8 cellular contexts compared by ENCODE assay signal in the genomic region with DNA sequence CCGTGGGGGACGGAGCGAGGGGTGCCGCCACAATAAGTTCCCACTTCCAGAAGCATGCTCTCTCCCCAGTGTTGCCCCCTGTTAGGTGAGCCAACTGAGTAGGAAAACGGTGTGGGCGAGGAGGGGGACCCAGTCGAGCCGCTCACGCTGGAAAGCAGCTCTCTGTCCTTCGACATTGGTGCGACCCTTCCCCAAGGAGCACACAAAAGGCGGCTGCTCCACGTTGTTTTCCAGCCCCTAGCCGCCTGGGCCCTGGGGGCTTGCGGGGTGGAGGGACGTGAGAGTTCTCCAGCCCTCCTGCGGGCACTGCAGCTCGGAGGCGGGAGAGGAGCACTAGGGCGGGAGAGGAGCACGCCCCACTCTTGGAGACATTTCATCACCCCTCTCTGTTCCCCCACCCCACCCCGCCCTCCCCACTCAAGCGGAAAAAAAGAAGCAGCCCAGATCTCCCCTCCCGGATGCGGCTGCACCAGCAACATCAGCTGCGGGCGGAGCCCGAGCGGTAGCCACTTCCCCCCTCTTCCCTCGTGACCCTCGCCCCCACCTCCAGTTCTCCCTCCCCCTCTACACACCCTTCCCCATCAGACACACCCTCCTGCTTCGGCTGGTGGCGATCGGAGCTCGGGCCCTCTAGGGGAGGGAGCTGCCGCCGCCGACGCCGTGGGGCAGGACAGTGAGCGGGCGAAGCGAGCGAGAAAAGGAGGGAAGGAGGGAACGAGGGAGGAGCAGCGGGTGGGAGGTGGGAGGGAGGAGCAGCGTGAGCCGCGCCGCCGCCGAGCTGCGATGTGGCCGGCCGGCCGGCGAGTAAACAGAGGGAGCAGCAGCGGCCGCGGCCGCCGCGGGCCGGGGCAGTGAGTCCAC. TPM values are rescaled to one million over a fixed set of nuclear protein-coding genes. Genes with fewer than 3 reads are reported as not detected.
DNase-seq lines count a peak whose midpoint lies in the region; ATAC-seq and TF ChIP-seq lines count a peak whose summit lies in the region.

A gene (plus strand): TSS at position 755 of the 861 bp plus-strand sequence. CDS start 157 bp downstream, outside the sequence.

- H3K4me3 ChIP-seq in HEK293 (ENCODE audit: low read depth, low read length) (peak within 1 kb of the TSS; percentile 65), right cardiac atrium (ENCODE audit: low read length) (peak within 1 kb of the TSS; percentile 65), psoas muscle (peak within 1 kb of the TSS; percentile 69)

- peaks cover 18% of the 10 kb centered on the region for H3K4me1 Mint-ChIP-seq in T-helper 1 cell treated with Interleukin-12 subunit alpha and Interleukin-12 subunit beta and Interleukin-4 antibody, amounts not matched to agents 30 μg/mL and 1 μg/mL, for 36 hours (ENCODE audit: low read depth)

- TF ChIP-seq CTCF in GM10248 (IDR thresholded peaks at IDR 0.05; ENCODE audit: control extremely low read depth, extremely low read depth, low read depth, missing control alignments), result no peak
- peak; percentile 17; the same call in 1 of the 2 replicates for TF ChIP-seq CTCF in HEK293 (tag by site-specific recombination; IDR thresholded peaks at IDR 0.05)
- TF ChIP-seq CTCF in psoas muscle (IDR thresholded peaks at IDR 0.05), result no peak

- intact Hi-C loops in right cardiac atrium (cut with DNase I), result no loop called here
- intact Hi-C loops in psoas muscle (cut with DNase I), result no loop called here

- no peaks in the 10 kb centered on the region for H3K9me3 Mint-ChIP-seq in T-helper 1 cell treated with Interleukin-12 subunit alpha and Interleukin-12 subunit beta and Interleukin-4 antibody, amounts not matched to agents 30 μg/mL and 1 μg/mL, for 36 hours

- H3K27me3 ChIP-seq in right cardiac atrium (ENCODE audit: control insufficient read depth, insufficient read depth) (no peaks in the 10 kb centered on the region), psoas muscle (ENCODE audit: insufficient read depth in 3 of 3, low read length in 2 of 3) (peaks cover 0 to 48% (median 0%) of the 10 kb centered on the region in 3 donors)

- peak; percentile 82 for DNase-seq in GM10248 (ENCODE audit: extremely low spot score)
- peak; percentile 87 for DNase-seq in MV-4-11 (lab: John Stamatoyannopoulos, UW)
- peak; percentile 89 for DNase-seq in amniotic epithelial cell (ENCODE audit: low read depth)
- DNase-seq in right cardiac atrium, result peak; percentile 81 to 91 (median 90)
- DNase-seq in psoas muscle, result peak; percentile 80 to 88
- DNase-seq in ureter (ENCODE audit: low spot score), result peak; percentile 80

- H3K27me3 Mint-ChIP-seq in T-helper 1 cell treated with Interleukin-12 subunit alpha and Interleukin-12 subunit beta and Interleukin-4 antibody, amounts not matched to agents 30 μg/mL and 1 μg/mL, for 36 hours (ENCODE audit: low read depth), result no peaks in the 10 kb centered on the region

- CTCF ChIA-PET in GM10248 (lab: Yijun Ruan, JAX) (interaction anchor here (1.1 to 1.9 kb wide), 4 partner anchors 37 to 105 kb away, joined by 3 to 6 read pairs (median 4); no protein-coding TSS in a partner anchor), HEK293 (lab: Yijun Ruan, JAX) (interaction anchor here (0.6 to 1.4 kb wide), 4 partner anchors 42 to 344 kb away, joined by 3 to 5 read pairs (median 4); no protein-coding TSS in a partner anchor)

- peaks cover 6% of the 10 kb centered on the region for H3K36me3 Mint-ChIP-seq in T-helper 1 cell treated with Interleukin-12 subunit alpha and Interleukin-12 subunit beta and Interleukin-4 antibody, amounts not matched to agents 30 μg/mL and 1 μg/mL, for 36 hours (ENCODE audit: low read depth)

- POLR2A ChIA-PET in GM10248 (lab: Yijun Ruan, JAX), result interaction anchor here (0.7 kb wide), 1 partner anchor 151 kb away, joined by 3 read pairs; no protein-coding TSS in a partner anchor
- POLR2A ChIA-PET in HEK293 (lab: Yijun Ruan, JAX), result interaction anchor here (0.5 to 1.0 kb wide), 5 partner anchors 36 to 329 kb away, joined by 3 to 5 read pairs (median 4); a partner anchor contains a TSS

- ATAC-seq in right cardiac atrium (peak; percentile 92 to 96), psoas muscle (peak; percentile 63 to 89 (median 80))

- H3K27ac ChIP-seq in HEK293 (ENCODE audit: extremely low read depth, low read depth, low read length), result peak within 1 kb of the TSS; percentile 66; the same call in 1 of the 2 replicates
- H3K27ac ChIP-seq in right cardiac atrium (ENCODE audit: low read length), result peak within 1 kb of the TSS; percentile 41
- peak within 1 kb of the TSS; percentile 16 for H3K27ac ChIP-seq in psoas muscle

- H3K9me3 ChIP-seq in HEK293 (ENCODE audit: control insufficient read depth, insufficient read depth, low read depth, low read length), result no peaks in the 10 kb centered on the region
- no peaks in the 10 kb centered on the region for H3K9me3 ChIP-seq in right cardiac atrium (ENCODE audit: control insufficient read depth, low read length)
- H3K9me3 ChIP-seq in psoas muscle, result no peaks in the 10 kb centered on the region

- H3K36me3 ChIP-seq in HEK293 (ENCODE audit: control insufficient read depth in 2 of 2, insufficient read depth in 1 of 2, low read length in 2 of 2) (no peaks in the 10 kb centered on the region; a peak in 1 of 3 replicates), psoas muscle (ENCODE audit: insufficient read depth in 1 of 2, low read depth in 1 of 2) (no peaks in the 10 kb centered on the region)

- peak within 1 kb of the TSS; percentile 98 for H3K27ac Mint-ChIP-seq in T-helper 1 cell treated with Interleukin-12 subunit alpha and Interleukin-12 subunit beta and Interleukin-4 antibody, amounts not matched to agents 30 μg/mL and 1 μg/mL, for 36 hours

- H3K4me1 ChIP-seq in HEK293 (ENCODE audit: control insufficient read depth, insufficient read depth, low read length) (no peaks in the 10 kb centered on the region), right cardiac atrium (ENCODE audit: control insufficient read depth, insufficient read depth, low read length) (no peaks in the 10 kb centered on the region), psoas muscle (no peaks in the 10 kb centered on the region)

- 6% methylated on average over 61 of the region's 64 CpGs for WGBS in right cardiac atrium
- WGBS in psoas muscle, 3 donors, result 6 to 39% (median 27%) methylated on average over 13 to 62 of the region's 64 CpGs

- H3K4me3 Mint-ChIP-seq in T-helper 1 cell treated with Interleukin-12 subunit alpha and Interleukin-12 subunit beta and Interleukin-4 antibody, amounts not matched to agents 30 μg/mL and 1 μg/mL, for 36 hours, result peak within 1 kb of the TSS; percentile 99

TF ChIP-seq in HEK293, 187 proteins besides CTCF, POLR2A, EP300 and RAD21 (continues in another document):
- TF ChIP-seq ZNF501 (tag by site-specific recombination; IDR thresholded peaks at IDR 0.05) (no peak), ZNF292 (tag by site-specific recombination; IDR thresholded peaks at IDR 0.05; ENCODE audit: borderline replicate concordance, low read depth) (no peak), BCL11A (tag by site-specific recombination; IDR thresholded peaks at IDR 0.05; ENCODE audit: low read depth) (no peak), ZNF394 (tag by site-specific recombination; IDR thresholded peaks at IDR 0.05; ENCODE audit: borderline replicate concordance) (peak; percentile 74; the same call in 1 of the 2 replicates), ZNF302 (tag by site-specific recombination; IDR thresholded peaks at IDR 0.05; ENCODE audit: low read depth) (no peak), ZBTB21 (tag by site-specific recombination; IDR thresholded peaks at IDR 0.05) (0 out of 2 replicates have a peak, but pooled peaks have one; percentile 34), ZNF521 (tag by site-specific recombination; IDR thresholded peaks at IDR 0.05) (no peak), ZXDB (tag by site-specific recombination; IDR thresholded peaks at IDR 0.05) (peak; percentile 45; the same call in 1 of the 2 replicates)
- TF ChIP-seq, protein P1, sequence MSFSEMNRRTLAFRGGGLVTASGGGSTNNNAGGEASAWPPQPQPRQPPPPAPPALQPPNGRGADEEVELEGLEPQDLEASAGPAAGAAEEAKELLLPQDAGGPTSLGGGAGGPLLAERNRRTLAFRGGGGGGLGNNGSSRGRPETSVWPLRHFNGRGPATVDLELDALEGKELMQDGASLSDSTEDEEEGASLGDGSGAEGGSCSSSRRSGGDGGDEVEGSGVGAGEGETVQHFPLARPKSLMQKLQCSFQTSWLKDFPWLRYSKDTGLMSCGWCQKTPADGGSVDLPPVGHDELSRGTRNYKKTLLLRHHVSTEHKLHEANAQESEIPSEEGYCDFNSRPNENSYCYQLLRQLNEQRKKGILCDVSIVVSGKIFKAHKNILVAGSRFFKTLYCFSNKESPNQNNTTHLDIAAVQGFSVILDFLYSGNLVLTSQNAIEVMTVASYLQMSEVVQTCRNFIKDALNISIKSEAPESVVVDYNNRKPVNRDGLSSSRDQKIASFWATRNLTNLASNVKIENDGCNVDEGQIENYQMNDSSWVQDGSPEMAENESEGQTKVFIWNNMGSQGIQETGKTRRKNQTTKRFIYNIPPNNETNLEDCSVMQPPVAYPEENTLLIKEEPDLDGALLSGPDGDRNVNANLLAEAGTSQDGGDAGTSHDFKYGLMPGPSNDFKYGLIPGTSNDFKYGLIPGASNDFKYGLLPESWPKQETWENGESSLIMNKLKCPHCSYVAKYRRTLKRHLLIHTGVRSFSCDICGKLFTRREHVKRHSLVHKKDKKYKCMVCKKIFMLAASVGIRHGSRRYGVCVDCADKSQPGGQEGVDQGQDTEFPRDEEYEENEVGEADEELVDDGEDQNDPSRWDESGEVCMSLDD (tag by site-specific recombination; IDR thresholded peaks at IDR 0.05), result 0 out of 2 replicates have a peak, but pooled peaks have one; percentile 40
- TF ChIP-seq, protein P2, sequence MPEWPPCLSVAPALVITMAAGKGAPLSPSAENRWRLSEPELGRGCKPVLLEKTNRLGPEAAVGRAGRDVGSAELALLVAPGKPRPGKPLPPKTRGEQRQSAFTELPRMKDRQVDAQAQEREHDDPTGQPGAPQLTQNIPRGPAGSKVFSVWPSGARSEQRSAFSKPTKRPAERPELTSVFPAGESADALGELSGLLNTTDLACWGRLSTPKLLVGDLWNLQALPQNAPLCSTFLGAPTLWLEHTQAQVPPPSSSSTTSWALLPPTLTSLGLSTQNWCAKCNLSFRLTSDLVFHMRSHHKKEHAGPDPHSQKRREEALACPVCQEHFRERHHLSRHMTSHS (tag by site-specific recombination; IDR thresholded peaks at IDR 0.05), result no peak

RNA-seq across cellular contexts. Expression of the gene that starts here (rescaled TPM):
- 1 to 10 TPM; 3.3 to 8.5 (median 6.2) TPM for total RNA-seq in right cardiac atrium
- polyA plus RNA-seq in right cardiac atrium, result 3.5 TPM
- 1 to 10 TPM; 1.6 to 4.4 (median 2.2) TPM for total RNA-seq in psoas muscle
- polyA plus RNA-seq in psoas muscle, result 1 to 10 TPM; 1.6 to 2.0 (median 1.9) TPM
- total RNA-seq in ureter, result 14.1 TPM

Comparison
In these comparisons a context has a peak if more than half of its experiments do, and no peak if none do; other contexts are left out.
1. Peak in every context shown above with its lines: DNase-seq, ATAC-seq, H3K4me3 ChIP-seq and H3K27ac ChIP-seq.
2. H3K27ac ChIP-seq: peak in every context shown above with its lines; median percentile 66 in HEK293; 41 in right cardiac atrium; 16 in psoas muscle.